In the genomic region with DNA sequence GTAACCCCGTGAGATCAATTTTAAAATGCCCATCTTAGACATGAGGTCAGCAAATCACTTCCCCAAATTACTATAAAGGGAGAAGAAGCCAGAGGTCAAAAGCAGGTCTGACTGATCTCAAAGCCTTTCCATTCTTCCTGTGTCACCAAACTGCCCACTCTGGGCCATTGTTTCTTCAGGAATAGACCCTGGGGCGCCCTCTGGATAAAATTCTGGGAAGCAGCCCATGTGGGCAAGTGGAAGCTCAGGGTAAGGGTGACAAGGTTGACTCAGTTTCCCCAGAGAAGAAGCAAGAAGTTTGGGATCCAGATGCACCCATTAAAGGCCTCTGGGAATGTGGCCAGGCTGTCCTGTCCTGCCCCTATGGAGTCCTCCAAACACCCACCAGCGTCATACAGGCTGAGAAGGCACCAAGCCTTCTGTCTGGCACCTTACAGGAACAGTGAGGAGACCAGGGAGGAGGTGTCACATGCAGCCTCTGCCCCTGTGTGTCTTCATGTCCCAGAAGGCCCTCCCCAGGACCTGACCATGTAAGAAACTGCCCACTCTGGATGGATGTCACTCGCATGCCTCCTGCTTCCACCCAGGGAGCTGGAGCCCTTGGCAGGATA, we compare ENCODE assay signal across 29 cellular contexts. TPM values are rescaled to one million over a fixed set of nuclear protein-coding genes. Genes with fewer than 3 reads are reported as not detected.
"Had no signal": no experiment of that assay in that cellular context is flagged by ENCODE, and none has a peak within 500 bp of the region (broad histone marks: within the 10 kb centered on the region; RNA-seq: fewer than 3 reads in every experiment).

No MANE protein-coding gene starts in this region.

- H3K4me1 ChIP-seq: breast epithelium, esophagus muscularis mucosa, parathyroid adenoma, suprapubic skin, tibial artery had no signal

- H3K4me3 Mint-ChIP-seq: activated naive CD8-positive, alpha-beta T cell treated with anti-CD3 and anti-CD28 coated beads, Interleukin-2, amount 50 U/mL, for 24 hours; activated T-cell treated with anti-CD3 and anti-CD28 coated beads, Interleukin-2, amount 50 U/mL, for 24 hours; memory B cell; naive thymus-derived CD4-positive, alpha-beta T cell had no signal

- H3K9me3 Mint-ChIP-seq: activated naive CD8-positive, alpha-beta T cell treated with anti-CD3 and anti-CD28 coated beads, Interleukin-2, amount 50 U/mL, for 24 hours; activated T-cell treated with anti-CD3 and anti-CD28 coated beads, Interleukin-2, amount 50 U/mL, for 24 hours had no signal

- H3K36me3 Mint-ChIP-seq: memory B cell; naive thymus-derived CD4-positive, alpha-beta T cell had no signal

- H3K9me3 ChIP-seq: esophagus muscularis mucosa, tibial artery had no signal

- H3K27ac Mint-ChIP-seq: activated naive CD8-positive, alpha-beta T cell treated with anti-CD3 and anti-CD28 coated beads, Interleukin-2, amount 50 U/mL, for 24 hours; activated T-cell treated with anti-CD3 and anti-CD28 coated beads, Interleukin-2, amount 50 U/mL, for 24 hours; memory B cell; naive thymus-derived CD4-positive, alpha-beta T cell had no signal

- H3K4me3 ChIP-seq: breast epithelium, esophagus muscularis mucosa, suprapubic skin, tibial artery had no signal

- H3K9ac ChIP-seq: parathyroid adenoma had no signal

- FAIRE-seq: keratinocyte had no signal

- H3K36me3 ChIP-seq: breast epithelium, esophagus muscularis mucosa, suprapubic skin, tibial artery had no signal

- ATAC-seq: activated CD4-positive, CD25-positive, alpha-beta regulatory T cell treated with anti-CD3 and anti-CD28 coated beads, Interleukin-2, amount 50 U/mL, for 24 hours; activated naive CD8-positive, alpha-beta T cell treated with anti-CD3 and anti-CD28 coated beads, Interleukin-2, amount 50 U/mL, for 24 hours; left cardiac atrium; left ventricle myocardium superior; naive thymus-derived CD4-positive, alpha-beta T cell; right cardiac atrium had no signal

- H2AFZ ChIP-seq: parathyroid adenoma had no signal

- H3K79me2 ChIP-seq: parathyroid adenoma had no signal

- DNase-seq: activated CD4-positive, alpha-beta T cell treated with anti-CD3 and anti-CD28 coated beads for 48 hours; activated CD4-positive, alpha-beta T cell treated with anti-CD3 and anti-CD28 coated beads, Interleukin-2, amount 50 U/mL, for 48 hours; activated CD8-positive, alpha-beta memory T cell treated with anti-CD3 and anti-CD28 coated beads for 24 hours; activated CD8-positive, alpha-beta memory T cell treated with anti-CD3 and anti-CD28 coated beads, Interleukin-2, amount 50 U/mL, for 4 hours; activated gamma-delta T cell treated with Interleukin-2 at 50 U/mL for 16 hours; activated naive CD4-positive, alpha-beta T cell treated with anti-CD3 and anti-CD28 coated beads, Interleukin-2, amount 50 U/mL, for 16 hours; activated naive CD8-positive, alpha-beta T cell treated with anti-CD3 and anti-CD28 coated beads, Interleukin-2, amount 50 U/mL, for 24 hours; activated T-cell treated with anti-CD3 and anti-CD28 coated beads, Interleukin-2, amount 50 U/mL, for 24 hours; amygdala; central memory CD4-positive, alpha-beta T cell; foreskin melanocyte; left cardiac atrium; left ventricle myocardium superior; midbrain; naive thymus-derived CD4-positive, alpha-beta T cell; nucleus accumbens; right cardiac atrium; stimulated activated CD4-positive, alpha-beta T cell treated with anti-CD3 and anti-CD28 coated beads, Interleukin-15, amount 100 ng/mL, for 24 hours; stimulated activated CD4-positive, alpha-beta T cell treated with anti-CD3 and anti-CD28 coated beads, Interleukin-2, amount 100 ng/mL, for 24 hours; stimulated activated naive CD4-positive, alpha-beta T cell; tibial artery had no signal

- H3K4me1 Mint-ChIP-seq: activated naive CD8-positive, alpha-beta T cell treated with anti-CD3 and anti-CD28 coated beads, Interleukin-2, amount 50 U/mL, for 24 hours; memory B cell; naive thymus-derived CD4-positive, alpha-beta T cell had no signal

- H3K27ac ChIP-seq: breast epithelium, esophagus muscularis mucosa, parathyroid adenoma, suprapubic skin, tibial artery, VCaP had no signal

RNA-seq across cellular contexts. Expression of a gene that starts 50.1 kb away (rescaled TPM):
- total RNA-seq: naive thymus-derived CD4-positive, alpha-beta T cell had no signal
- polyA plus RNA-seq: keratinocyte; naive thymus-derived CD4-positive, alpha-beta T cell had no signal
